In genomic region chr2:33598472-33599174, GRCh38 we compare ENCODE assay signal across 8 cellular contexts. TPM values are rescaled to one million over a fixed set of nuclear protein-coding genes. Genes with fewer than 3 reads are reported as not detected.
DNase-seq lines count a peak whose midpoint lies in the region; ATAC-seq, FAIRE-seq and TF ChIP-seq lines count a peak whose summit lies in the region.

No MANE protein-coding gene starts in this region.

- POLR2A ChIA-PET in T-cell (lab: Charles Lee) = interaction anchor here (0.5 to 1.5 kb wide), 4 partner anchors 15 to 856 kb away, joined by 3 to 7 read pairs (median 5); no protein-coding TSS in a partner anchor

- peak; percentile 39 for FAIRE-seq in keratinocyte (lab: Jason Lieb, UNC)

- in situ Hi-C loops in brain microvascular endothelial cell (cut with HindIII; ENCODE audit: low pct_ligation_motif_present, low sequenced_read_pairs) = no loop called here

- peak; percentile 25 for ATAC-seq in DND-41 (ENCODE audit: insufficient read depth, low read depth)
- ATAC-seq in GM21360 (IDR thresholded peaks at IDR 0.05; ENCODE audit: unreplicated experiment) = peak; percentile 55
- peak; percentile 44 for ATAC-seq in HG03575 (IDR thresholded peaks at IDR 0.05; ENCODE audit: extremely low read depth, insufficient number of reproducible peaks, low FRiP score, unreplicated experiment)
- peak; percentile 2 to 15 (median 4) for ATAC-seq in T-cell (replicated peaks in 1 of 4)

- H3K79me2 ChIP-seq in DND-41 (ENCODE audit: insufficient read depth, low read length) (peaks cover 50% of the 10 kb centered on the region), keratinocyte (ENCODE audit: control insufficient read depth, insufficient read depth, low read length) (peaks cover 47% of the 10 kb centered on the region)

- CTCF ChIA-PET in T-cell (lab: Charles Lee) = interaction anchor here (0.5 to 2.9 kb wide), 6 partner anchors 10 to 1666 kb away, joined by 3 to 31 read pairs (median 4); partner anchors contain the start of gene RASGRP3 (in 1 of the 2)

- H3K9ac ChIP-seq in DND-41 (ENCODE audit: low read depth, low read length) (peak overlapping the region; percentile 64), keratinocyte (ENCODE audit: control insufficient read depth, extremely low read depth, insufficient read depth, low read length) (peak overlapping the region; percentile 90)

- peak overlapping the region; percentile 43 to 78; a peak in 3 of 4 replicates for H3K4me3 ChIP-seq in DND-41 (ENCODE audit: low read depth in 1 of 2, low read length in 2 of 2)
- peak overlapping the region; percentile 100 for H3K4me3 ChIP-seq in brain microvascular endothelial cell (ENCODE audit: low read depth, low read length)
- peak overlapping the region; percentile 77 to 93 (median 86) for H3K4me3 ChIP-seq in keratinocyte (ENCODE audit: control insufficient read depth in 2 of 3, extremely low read depth in 1 of 3, insufficient read depth in 2 of 3, low read depth in 1 of 3, low read length in 3 of 3)

- no peaks in the 10 kb centered on the region for H3K9me1 ChIP-seq in keratinocyte (ENCODE audit: control insufficient read depth, extremely low read depth, insufficient read depth, low read length)

- peaks cover 16% of the 10 kb centered on the region for H3K36me3 ChIP-seq in DND-41 (ENCODE audit: insufficient read depth, low read length)
- H3K36me3 ChIP-seq in brain microvascular endothelial cell (replicated peaks) = peaks cover 9% of the 10 kb centered on the region
- H3K36me3 ChIP-seq in keratinocyte (ENCODE audit: control insufficient read depth in 2 of 2, extremely low read depth in 1 of 2, insufficient read depth in 2 of 2, low read length in 2 of 2) = peaks cover under 1 to 4% of the 10 kb centered on the region in 2 experiments

- H3K27ac ChIP-seq in DND-41 (ENCODE audit: low read length) (peak overlapping the region; percentile 76), brain microvascular endothelial cell (peak overlapping the region; percentile 81), keratinocyte (ENCODE audit: control insufficient read depth, insufficient read depth, low read length) (peak overlapping the region; percentile 86)

- no peaks in the 10 kb centered on the region for H3K27me3 Mint-ChIP-seq in T-cell

- H3K27me3 ChIP-seq in DND-41 (ENCODE audit: insufficient read depth, low read length, poor library complexity) (no peaks in the 10 kb centered on the region), brain microvascular endothelial cell (replicated peaks) (no peaks in the 10 kb centered on the region), keratinocyte (ENCODE audit: control insufficient read depth, extremely low read depth, insufficient read depth, low read length) (no peaks in the 10 kb centered on the region)

- peak overlapping the region; percentile 84 for H2AFZ ChIP-seq in DND-41 (ENCODE audit: low read depth, low read length)
- H2AFZ ChIP-seq in keratinocyte (ENCODE audit: control insufficient read depth, low read length) = peak overlapping the region; percentile 98

- H3K9me3 Mint-ChIP-seq in T-cell = no peaks in the 10 kb centered on the region

- H3K4me1 ChIP-seq in DND-41 (ENCODE audit: insufficient read depth, low read length) = peaks cover 35% of the 10 kb centered on the region
- H3K4me1 ChIP-seq in keratinocyte (ENCODE audit: control insufficient read depth, extremely low read depth, insufficient read depth, low read length) = peaks cover 4% of the 10 kb centered on the region

- DNase-seq in DND-41 (peak; percentile 37), T-cell (peak in 29 of 34 experiments; percentile 0 to 35 (median 18)), brain microvascular endothelial cell (peak; percentile 43), keratinocyte (ENCODE audit: low read depth, low spot score) (no peak), NCI-H2029 treated with DMSO at 0.1 percent for 48 hours (lab: John Stamatoyannopoulos, UW) (no peak)
- peak; percentile 49 to 50 for DNase-seq in stimulated activated CD4-positive, alpha-beta T cell treated with anti-CD3 and anti-CD28 coated beads, Interleukin-2, amount 100 ng/mL, for 24 hours

- peaks cover 13% of the 10 kb centered on the region for H3K36me3 Mint-ChIP-seq in T-cell

- peak overlapping the region; percentile 91 to 99 for H3K27ac Mint-ChIP-seq in T-cell

- H3K4me2 ChIP-seq in DND-41 (ENCODE audit: insufficient read depth, low read length) (peak overlapping the region; percentile 84), keratinocyte (ENCODE audit: control insufficient read depth, extremely low read depth, insufficient read depth, low read depth, low read length) (peak overlapping the region; percentile 84)

- dilution Hi-C loops in keratinocyte (cut with MboI; ENCODE audit: extremely low pct_ligation_motif_present, low sequenced_read_pairs) = no loop called here

- no peaks in the 10 kb centered on the region for H4K20me1 ChIP-seq in DND-41 (ENCODE audit: insufficient read depth, low read length)
- no peaks in the 10 kb centered on the region for H4K20me1 ChIP-seq in keratinocyte (ENCODE audit: control insufficient read depth, extremely low read depth, insufficient read depth, low read length)

- H3K4me1 Mint-ChIP-seq in T-cell = peaks cover 39 to 50% (median 43%) of the 10 kb centered on the region in 3 donors

- H3K9me3 ChIP-seq in DND-41 (ENCODE audit: insufficient read depth, low read length, severe bottlenecking) (no peaks in the 10 kb centered on the region), keratinocyte (ENCODE audit: control insufficient read depth, low read depth, low read length) (no peaks in the 10 kb centered on the region)

- peak overlapping the region; percentile 90 to 100 (median 92) for H3K4me3 Mint-ChIP-seq in T-cell

- TF ChIP-seq CTCF in DND-41 (IDR thresholded peaks at IDR 0.05; ENCODE audit: borderline replicate concordance, extremely low read depth, low read length, poor library complexity, severe bottlenecking) (no peak), brain microvascular endothelial cell (IDR thresholded peaks at IDR 0.05; ENCODE audit: low read depth, low read length, missing control alignments) (no peak), keratinocyte (optimal IDR thresholded peaks at IDR 0.05 in 1 of 3, IDR thresholded peaks at IDR 0.05 in 1 of 3, conservative IDR thresholded peaks at IDR 0.05 in 1 of 3; ENCODE audit: extremely low read depth in 1 of 3, insufficient read depth in 2 of 3, low read length in 3 of 3) (no peak)

RNA-seq across cellular contexts. Expression of gene FAM98A, which starts 0.5 kb away (rescaled TPM):
- total RNA-seq in T-cell = 10 to 100 TPM; 16.1 to 36.2 (median 34.5) TPM
- polyA plus RNA-seq in keratinocyte = 97.7 to 324 TPM (median 116 TPM) in 3 replicates
- 16.5 TPM for polyA plus RNA-seq in keratinocyte (2011; ENCODE audit: low read depth)
- 189 and 285 TPM in 2 replicates for polyA plus RNA-seq in keratinocyte (2011; cell fraction: cytosol; rRNA removed)
- polyA plus RNA-seq in keratinocyte (2011; cell fraction: nucleus; rRNA removed) = 252 and 266 TPM in 2 replicates
- polyA plus RNA-seq in keratinocyte (2012; ENCODE audit: low replicate concordance) = 84.0 and 154 TPM in 2 replicates
- polyA minus RNA-seq in keratinocyte = 24.0 to 149 TPM (median 97.5 TPM) in 3 replicates
- polyA minus RNA-seq in keratinocyte (2011; cell fraction: cytosol; rRNA and poly(A)+ RNA removed) = 31.8 TPM
- 77.9 and 134 TPM in 2 replicates for polyA minus RNA-seq in keratinocyte (2011; cell fraction: nucleus; rRNA and poly(A)+ RNA removed)

Comparison
In these comparisons a context has a peak if more than half of its experiments do, and no peak if none do; other contexts are left out.
1. ATAC-seq: peak in every context shown above with its lines; median percentile 55 in GM21360; 44 in HG03575; 25 in DND-41; 4 in T-cell.
2. DNase-seq: peak in DND-41 (single experiment), T-cell (29 of 34), brain microvascular endothelial cell (single experiment) and stimulated activated CD4-positive, alpha-beta T cell treated with anti-CD3 and anti-CD28 coated beads, Interleukin-2, amount 100 ng/mL, for 24 hours (2 of 2); none in keratinocyte (single experiment) and NCI-H2029 treated with DMSO at 0.1 percent for 48 hours (single experiment).
3. Peak in every context shown above with its lines, with median percentiles within 50 percentile points of each other: H3K27ac ChIP-seq and H3K4me3 ChIP-seq.